In genomic region chr17:4502466-4503154, GRCh38 we compare ENCODE assay signal across 22 cellular contexts. TPM values are rescaled to one million over a fixed set of nuclear protein-coding genes. Genes with fewer than 3 reads are reported as not detected.
"Had no signal": no experiment of that assay in that cellular context is flagged by ENCODE, and none has a peak within 500 bp of the region (broad histone marks: within the 10 kb centered on the region; RNA-seq: fewer than 3 reads in every experiment).

No MANE protein-coding gene starts in this region.

- H3K27ac ChIP-seq: psoas muscle had no signal

- H3K4me3 Mint-ChIP-seq: activated B cell treated with CpG ODN at 0.5 μM for 24 hours; activated CD4-positive, alpha-beta T cell treated with anti-CD3 and anti-CD28 coated beads, Interleukin-2, amount 10 ng/mL, durations not matched to agents 7 days and 5 days; activated T-helper 17 cell treated with anti-CD3 and anti-CD28 coated beads, Interleukin-2, amount 50 U/mL, for 72 hours; dendritic cell treated with granulocyte-macrophage colony-stimulating factor and Interleukin-4, amounts not matched to agents 40 ng/mL and 50 ng/mL, for 4 days; memory B cell; T-helper 17 cell had no signal

- H3K4me3 ChIP-seq: esophagus muscularis mucosa, heart right ventricle, left lung, psoas muscle, spleen, upper lobe of left lung had no signal

- H3K36me3 Mint-ChIP-seq: memory B cell had no signal

- DNase-seq: activated B cell treated with CpG ODN at 0.5 μM for 24 hours; activated CD4-positive, alpha-beta T cell treated with anti-CD3 and anti-CD28 coated beads, Interleukin-2, amount 10 ng/mL, durations not matched to agents 7 days and 5 days; activated CD8-positive, alpha-beta memory T cell treated with anti-CD3 and anti-CD28 coated beads for 24 hours; activated naive CD4-positive, alpha-beta T cell treated with anti-CD3 and anti-CD28 coated beads, Interleukin-2, amount 50 U/mL, for 16 hours; cerebellar nuclear complex; foreskin fibroblast; heart right ventricle; left lung; psoas muscle; spleen; stimulated activated CD4-positive, alpha-beta T cell treated with anti-CD3 and anti-CD28 coated beads, Interleukin-2, amount 100 ng/mL, for 24 hours; stimulated activated naive CD4-positive, alpha-beta T cell; substantia nigra; T-helper 17 cell had no signal

- H3K9me3 ChIP-seq: esophagus muscularis mucosa, heart right ventricle, left lung, psoas muscle, spleen, upper lobe of left lung had no signal

- H3K27me3 ChIP-seq: upper lobe of left lung had no signal

- H3K9me3 Mint-ChIP-seq: activated B cell treated with CpG ODN at 0.5 μM for 24 hours; activated CD4-positive, alpha-beta T cell treated with anti-CD3 and anti-CD28 coated beads, Interleukin-2, amount 10 ng/mL, durations not matched to agents 7 days and 5 days; activated T-helper 17 cell treated with anti-CD3 and anti-CD28 coated beads, Interleukin-2, amount 50 U/mL, for 72 hours; dendritic cell treated with granulocyte-macrophage colony-stimulating factor and Interleukin-4, amounts not matched to agents 40 ng/mL and 50 ng/mL, for 4 days; memory B cell; nephron had no signal

- H3K27ac Mint-ChIP-seq: activated B cell treated with CpG ODN at 0.5 μM for 24 hours; activated CD4-positive, alpha-beta T cell treated with anti-CD3 and anti-CD28 coated beads, Interleukin-2, amount 10 ng/mL, durations not matched to agents 7 days and 5 days; activated T-helper 17 cell treated with anti-CD3 and anti-CD28 coated beads, Interleukin-2, amount 50 U/mL, for 72 hours; dendritic cell treated with granulocyte-macrophage colony-stimulating factor and Interleukin-4, amounts not matched to agents 40 ng/mL and 50 ng/mL, for 4 days; memory B cell; nephron; T-helper 17 cell had no signal

- H3K36me3 ChIP-seq: esophagus muscularis mucosa, heart right ventricle, left lung, spleen had no signal

RNA-seq across cellular contexts. Expression of gene GGT6, which starts 57.8 kb away (rescaled TPM):
- total RNA-seq: activated B cell treated with CpG ODN at 0.5 μM for 24 hours; activated CD4-positive, alpha-beta T cell treated with anti-CD3 and anti-CD28 coated beads, Interleukin-2, amount 10 ng/mL, durations not matched to agents 7 days and 5 days; activated T-helper 17 cell treated with anti-CD3 and anti-CD28 coated beads, Interleukin-2, amount 50 U/mL, for 72 hours; esophagus muscularis mucosa; osteoblast; psoas muscle; sciatic nerve; T-helper 17 cell had no signal
